In the genomic region with DNA sequence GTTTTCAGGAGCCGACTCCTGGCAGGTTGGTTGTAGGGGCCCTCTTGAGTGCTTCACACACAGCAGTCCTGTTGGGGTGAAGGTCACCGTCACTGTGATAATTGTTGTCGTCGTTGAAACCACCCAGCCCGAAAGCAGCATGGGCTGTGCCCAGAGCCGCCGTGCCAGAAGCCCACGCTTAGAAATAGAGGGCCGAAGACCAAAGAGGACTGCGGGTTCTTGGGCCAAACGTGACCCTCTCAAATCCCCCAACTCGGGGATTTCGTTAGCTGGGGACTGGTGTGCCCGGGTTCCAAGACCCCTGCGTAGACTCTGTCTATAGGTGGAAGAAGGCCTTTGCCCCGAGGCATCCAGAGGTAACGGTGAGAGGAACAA, we compare ENCODE assay signal across 9 cellular contexts. TPM values are rescaled to one million over a fixed set of nuclear protein-coding genes. Genes with fewer than 3 reads are reported as not detected.
DNase-seq lines count a peak whose midpoint lies in the region; ATAC-seq, FAIRE-seq and TF ChIP-seq lines count a peak whose summit lies in the region.
"Had no signal": no experiment of that assay in that cellular context is flagged by ENCODE, and none has a peak within 500 bp of the region (broad histone marks: within the 10 kb centered on the region; RNA-seq: fewer than 3 reads in every experiment).

No MANE protein-coding gene starts in this region.

- peak overlapping the region; percentile 77 for H3K4me3 Mint-ChIP-seq in activated CD8-positive, alpha-beta memory T cell treated with anti-CD3 and anti-CD28 coated beads, Interleukin-2, amount 10 ng/mL, durations not matched to agents 7 days and 5 days

- in situ Hi-C loops in astrocyte of the cerebellum (cut with HindIII; ENCODE audit: low sequenced_read_pairs) = no loop called here

- peaks cover 1% of the 10 kb centered on the region for H3K36me3 Mint-ChIP-seq in activated CD8-positive, alpha-beta memory T cell treated with anti-CD3 and anti-CD28 coated beads, Interleukin-2, amount 10 ng/mL, durations not matched to agents 7 days and 5 days

- FAIRE-seq in frontal cortex (lab: Jason Lieb, UNC) = no peak
- FAIRE-seq: islet of Langerhans had no signal

- peaks cover 0 to 8% of the 10 kb centered on the region in 2 donors for H3K4me1 ChIP-seq in lung (ENCODE audit: control insufficient read depth in 2 of 2, insufficient read depth in 2 of 2, low read length in 2 of 2)

- H3K4me1 Mint-ChIP-seq in activated CD8-positive, alpha-beta memory T cell treated with anti-CD3 and anti-CD28 coated beads, Interleukin-2, amount 10 ng/mL, durations not matched to agents 7 days and 5 days = peaks cover 6% of the 10 kb centered on the region

- H3K4me3 ChIP-seq in astrocyte of the cerebellum (ENCODE audit: low read depth, low read length) = peak overlapping the region; percentile 55
- H3K4me3 ChIP-seq in lung = peak overlapping the region; percentile 72

- ATAC-seq in activated CD8-positive, alpha-beta memory T cell treated with anti-CD3 and anti-CD28 coated beads, Interleukin-2, amount 10 ng/mL, durations not matched to agents 7 days and 5 days = no peak
- no peak for ATAC-seq in lung (ENCODE audit: insufficient read depth, low FRiP score)

- no peak for DNase-seq in activated CD8-positive, alpha-beta memory T cell treated with anti-CD3 and anti-CD28 coated beads, Interleukin-2, amount 10 ng/mL, durations not matched to agents 7 days and 5 days
- DNase-seq in activated CD8-positive, alpha-beta memory T cell treated with anti-CD3 and anti-CD28 coated beads, Interleukin-2, amount 50 U/mL, for 4 hours = no peak
- DNase-seq in astrocyte of the cerebellum (ENCODE audit: low read depth) = no peak
- DNase-seq in lung (ENCODE audit: low spot score) = no peak
- no peak for DNase-seq in GM19240 (ENCODE audit: insufficient read length, low spot score)
- no peak for DNase-seq in globus pallidus (ENCODE audit: low spot score)
- no peak for DNase-seq in frontal cortex (ENCODE audit: low spot score in 2 of 2)

- TF ChIP-seq CTCF in astrocyte of the cerebellum (IDR thresholded peaks at IDR 0.05; ENCODE audit: low read depth, low read length, missing control alignments) = no peak
- no peak for TF ChIP-seq CTCF in lung (IDR thresholded peaks at IDR 0.05; ENCODE audit: control extremely low read depth, extremely low read depth)

- WGBS in lung, 2 donors = 57 to 63% methylated on average over 17 of the region's 17 CpGs

- CTCF ChIA-PET in activated CD8-positive, alpha-beta memory T cell treated with anti-CD3 and anti-CD28 coated beads, Interleukin-2, amount 10 ng/mL, durations not matched to agents 7 days and 5 days (lab: Charles Lee) = interaction anchor here (0.9 to 5.4 kb wide), 37 partner anchors 10 to 659 kb away, joined by 3 to 127 read pairs (median 5); a partner anchor contains a TSS

- H3K36me3 ChIP-seq in lung (ENCODE audit: control insufficient read depth in 2 of 2, insufficient read depth in 2 of 2, low read length in 2 of 2) = no peaks in the 10 kb centered on the region

- H3K27ac ChIP-seq in lung (ENCODE audit: low read depth in 1 of 2, low read length in 1 of 2) (peak overlapping the region; percentile 95 to 98), temporal lobe (ENCODE audit: low read depth, low read length) (peak overlapping the region; percentile 82)

- no peak overlapping the region for H3K27ac Mint-ChIP-seq in activated CD8-positive, alpha-beta memory T cell treated with anti-CD3 and anti-CD28 coated beads, Interleukin-2, amount 10 ng/mL, durations not matched to agents 7 days and 5 days

- H3K9me3 ChIP-seq in lung (ENCODE audit: control insufficient read depth in 2 of 2, insufficient read depth in 1 of 2, low read length in 1 of 2) = no peaks in the 10 kb centered on the region

- H3K9me3 Mint-ChIP-seq in activated CD8-positive, alpha-beta memory T cell treated with anti-CD3 and anti-CD28 coated beads, Interleukin-2, amount 10 ng/mL, durations not matched to agents 7 days and 5 days (ENCODE audit: low read depth) = no peaks in the 10 kb centered on the region

- peaks cover 21% of the 10 kb centered on the region for H3K27me3 Mint-ChIP-seq in activated CD8-positive, alpha-beta memory T cell treated with anti-CD3 and anti-CD28 coated beads, Interleukin-2, amount 10 ng/mL, durations not matched to agents 7 days and 5 days

- H3K27me3 ChIP-seq in lung (ENCODE audit: control insufficient read depth, insufficient read depth) = no peaks in the 10 kb centered on the region

RNA-seq across cellular contexts. Expression of a gene that starts 7.5 kb away (rescaled TPM):
- total RNA-seq in activated CD8-positive, alpha-beta memory T cell treated with anti-CD3 and anti-CD28 coated beads, Interleukin-2, amount 10 ng/mL, durations not matched to agents 7 days and 5 days = 1 to 10 TPM; 1.6 to 1.9 TPM
- total RNA-seq in lung (1 to 10 TPM; 2.7 to 6.6 TPM), temporal lobe (6.1 TPM), frontal cortex (9.4 TPM)
- 1 to 10 TPM in 1 of 2 donors, under 1 TPM in 1; 0.47 to 1.6 TPM for polyA plus RNA-seq in lung
